8 cellular contexts compared by ENCODE assay signal in the genomic region with DNA sequence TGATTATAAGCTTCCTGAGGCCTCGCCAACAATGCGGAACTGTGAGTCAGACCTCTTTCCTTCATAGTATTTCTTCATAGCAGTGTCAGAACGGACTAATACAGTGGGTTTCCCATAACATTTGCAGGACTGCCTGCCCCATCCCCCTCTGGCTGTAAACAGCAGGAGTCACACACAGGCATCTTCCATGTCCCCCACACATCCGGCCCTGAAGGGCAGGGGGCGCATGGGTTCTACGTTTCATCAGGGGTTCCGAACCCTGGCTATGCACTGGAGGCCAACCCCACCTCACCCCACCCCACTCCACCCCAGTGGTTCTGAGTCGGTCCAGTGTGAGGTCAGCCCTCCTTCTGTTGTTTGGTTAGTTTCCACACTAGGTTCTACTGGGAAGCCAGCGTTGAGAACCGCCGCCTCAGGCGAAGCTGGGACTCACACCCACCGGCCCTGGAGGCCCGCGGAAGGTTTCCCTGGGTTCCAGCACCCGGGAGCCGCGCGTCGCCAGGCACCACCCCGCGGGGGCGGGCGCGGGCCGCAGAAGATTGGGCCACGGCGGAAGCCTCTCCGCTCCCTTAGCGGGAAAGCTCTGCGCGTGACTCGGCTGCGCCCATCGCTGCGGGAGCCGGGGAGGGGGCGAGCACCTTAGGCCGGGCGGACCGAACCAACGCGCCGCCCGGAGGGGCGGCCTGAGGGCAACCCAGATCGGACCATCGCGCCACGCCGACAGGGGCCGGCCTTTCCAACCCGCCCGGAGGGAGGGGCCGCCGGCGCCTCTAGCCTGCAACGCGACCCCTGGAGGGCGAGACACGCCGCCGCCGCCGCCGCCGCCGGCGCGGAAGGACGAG. TPM values are rescaled to one million over a fixed set of nuclear protein-coding genes. Genes with fewer than 3 reads are reported as not detected.
A peak's percentile ranks its signal among the peaks of the same experiment; 100 is the strongest.
DNase-seq lines count a peak whose midpoint lies in the region; ATAC-seq and TF ChIP-seq lines count a peak whose summit lies in the region.

A gene with protein sequence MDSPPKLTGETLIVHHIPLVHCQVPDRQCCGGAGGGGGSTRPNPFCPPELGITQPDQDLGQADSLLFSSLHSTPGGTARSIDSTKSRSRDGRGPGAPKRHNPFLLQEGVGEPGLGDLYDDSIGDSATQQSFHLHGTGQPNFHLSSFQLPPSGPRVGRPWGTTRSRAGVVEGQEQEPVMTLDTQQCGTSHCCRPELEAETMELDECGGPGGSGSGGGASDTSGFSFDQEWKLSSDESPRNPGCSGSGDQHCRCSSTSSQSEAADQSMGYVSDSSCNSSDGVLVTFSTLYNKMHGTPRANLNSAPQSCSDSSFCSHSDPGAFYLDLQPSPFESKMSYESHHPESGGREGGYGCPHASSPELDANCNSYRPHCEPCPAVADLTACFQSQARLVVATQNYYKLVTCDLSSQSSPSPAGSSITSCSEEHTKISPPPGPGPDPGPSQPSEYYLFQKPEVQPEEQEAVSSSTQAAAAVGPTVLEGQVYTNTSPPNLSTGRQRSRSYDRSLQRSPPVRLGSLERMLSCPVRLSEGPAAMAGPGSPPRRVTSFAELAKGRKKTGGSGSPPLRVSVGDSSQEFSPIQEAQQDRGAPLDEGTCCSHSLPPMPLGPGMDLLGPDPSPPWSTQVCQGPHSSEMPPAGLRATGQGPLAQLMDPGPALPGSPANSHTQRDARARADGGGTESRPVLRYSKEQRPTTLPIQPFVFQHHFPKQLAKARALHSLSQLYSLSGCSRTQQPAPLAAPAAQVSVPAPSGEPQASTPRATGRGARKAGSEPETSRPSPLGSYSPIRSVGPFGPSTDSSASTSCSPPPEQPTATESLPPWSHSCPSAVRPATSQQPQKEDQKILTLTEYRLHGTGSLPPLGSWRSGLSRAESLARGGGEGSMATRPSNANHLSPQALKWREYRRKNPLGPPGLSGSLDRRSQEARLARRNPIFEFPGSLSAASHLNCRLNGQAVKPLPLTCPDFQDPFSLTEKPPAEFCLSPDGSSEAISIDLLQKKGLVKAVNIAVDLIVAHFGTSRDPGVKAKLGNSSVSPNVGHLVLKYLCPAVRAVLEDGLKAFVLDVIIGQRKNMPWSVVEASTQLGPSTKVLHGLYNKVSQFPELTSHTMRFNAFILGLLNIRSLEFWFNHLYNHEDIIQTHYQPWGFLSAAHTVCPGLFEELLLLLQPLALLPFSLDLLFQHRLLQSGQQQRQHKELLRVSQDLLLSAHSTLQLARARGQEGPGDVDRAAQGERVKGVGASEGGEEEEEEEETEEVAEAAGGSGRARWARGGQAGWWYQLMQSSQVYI (N-terminal part only) (plus strand): TSS at position 799 of the 842 bp plus-strand sequence. CDS start 56,411 bp downstream, outside the sequence.

- H3K4me1 ChIP-seq in DND-41 (ENCODE audit: insufficient read depth, low read length) (no peaks in the 10 kb centered on the region), OCI-LY7 (ENCODE audit: insufficient read depth, low read length, poor library complexity, severe bottlenecking) (no peaks in the 10 kb centered on the region), subcutaneous abdominal adipose tissue (ENCODE audit: control insufficient read depth in 5 of 5, insufficient read depth in 5 of 5, low read length in 5 of 5) (peaks cover 6 to 50% (median 41%) of the 10 kb centered on the region in 5 donors)

- peaks cover 10 to 17% (median 12%) of the 10 kb centered on the region in 3 donors for H3K4me1 Mint-ChIP-seq in naive B cell

- no peak for DNase-seq in DND-41
- peak; percentile 65 for DNase-seq in HuH-7 (ENCODE audit: low spot score)
- DNase-seq in OCI-LY7 (ENCODE audit: low spot score) = peak; percentile 24
- peak; percentile 24 for DNase-seq in activated gamma-delta T cell (lab: John Stamatoyannopoulos, UW)
- DNase-seq in fibroblast of the conjunctiva (ENCODE audit: low read depth) = peak; percentile 78
- DNase-seq in naive B cell = peak; percentile 36
- no peak for DNase-seq in NAMALWA (ENCODE audit: low spot score)

- H3K27me3 Mint-ChIP-seq in naive B cell = peaks cover 19 to 49% (median 27%) of the 10 kb centered on the region in 3 donors

- CTCF ChIA-PET in OCI-LY7 (lab: Charles Lee; ENCODE audit: unreplicated experiment) = no interaction called here

- peaks cover 0 to 4% (median 0%) of the 10 kb centered on the region in 7 donors for H3K9me3 Mint-ChIP-seq in naive B cell

- ATAC-seq in DND-41 (ENCODE audit: insufficient read depth, low read depth) (no peak), naive B cell (ENCODE audit: low read depth in 2 of 2) (peak; percentile 72 to 73)

- no peaks in the 10 kb centered on the region for H4K20me1 ChIP-seq in DND-41 (ENCODE audit: insufficient read depth, low read length)
- H4K20me1 ChIP-seq in OCI-LY7 (ENCODE audit: insufficient read depth, low read length) = no peaks in the 10 kb centered on the region

- TF ChIP-seq CTCF in DND-41 (IDR thresholded peaks at IDR 0.05; ENCODE audit: borderline replicate concordance, extremely low read depth, low read length, poor library complexity, severe bottlenecking) = no peak
- TF ChIP-seq CTCF in OCI-LY7 (conservative IDR thresholded peaks at IDR 0.05; ENCODE audit: low read length) = 0 out of 2 replicates have a peak, but pooled peaks have one; percentile 16

- H3K4me2 ChIP-seq in DND-41 (ENCODE audit: insufficient read depth, low read length) (no peak within 1 kb of the TSS), OCI-LY7 (ENCODE audit: low read length) (peak within 1 kb of the TSS; percentile 58)

- H3K4me3 ChIP-seq in DND-41 (ENCODE audit: low read depth in 1 of 2, low read length in 2 of 2) (no peak within 1 kb of the TSS), OCI-LY7 (ENCODE audit: low read depth, low read length, poor library complexity, severe bottlenecking) (peak within 1 kb of the TSS; percentile 45), subcutaneous abdominal adipose tissue (ENCODE audit: low read depth in 1 of 5, low read length in 5 of 5) (peak within 1 kb of the TSS; percentile 72 to 97 (median 92))

- H2AFZ ChIP-seq in DND-41 (ENCODE audit: low read depth, low read length) = peak within 1 kb of the TSS; percentile 43; the same call in 1 of the 2 replicates
- H2AFZ ChIP-seq in OCI-LY7 (ENCODE audit: low read length) = peak within 1 kb of the TSS; percentile 60; the same call in 1 of the 2 replicates

- H3K36me3 ChIP-seq in DND-41 (ENCODE audit: insufficient read depth, low read length) = no peaks in the 10 kb centered on the region
- no peaks in the 10 kb centered on the region for H3K36me3 ChIP-seq in OCI-LY7 (ENCODE audit: insufficient read depth, low read length)
- H3K36me3 ChIP-seq in subcutaneous abdominal adipose tissue (ENCODE audit: control insufficient read depth in 5 of 5, insufficient read depth in 5 of 5, low read length in 5 of 5) = no peaks in the 10 kb centered on the region

- no peaks in the 10 kb centered on the region for H3K79me2 ChIP-seq in DND-41 (ENCODE audit: insufficient read depth, low read length)
- H3K79me2 ChIP-seq in OCI-LY7 (ENCODE audit: insufficient read depth, low read depth, low read length) = no peaks in the 10 kb centered on the region

- POLR2A ChIA-PET in OCI-LY7 (lab: Charles Lee) = interaction anchor here (0.5 kb wide), 1 partner anchor 44 kb away, joined by 3 read pairs; no protein-coding TSS in a partner anchor

- intact Hi-C loops in OCI-LY7 (cut with micrococcal nuclease; ENCODE audit: unreplicated experiment) = no loop called here

- H3K27ac ChIP-seq in DND-41 (ENCODE audit: low read length) (no peak within 1 kb of the TSS), OCI-LY7 (ENCODE audit: low read depth, low read length, poor library complexity, severe bottlenecking) (no peak within 1 kb of the TSS), subcutaneous abdominal adipose tissue (ENCODE audit: low read depth, low read length) (peak within 1 kb of the TSS; percentile 97)

- H3K9ac ChIP-seq in DND-41 (ENCODE audit: low read depth, low read length) = no peak within 1 kb of the TSS
- H3K9ac ChIP-seq in subcutaneous abdominal adipose tissue (ENCODE audit: low read length in 5 of 5) = peak within 1 kb of the TSS; percentile 79 to 99 (median 97)

- BruUV-seq in OCI-LY7 (replicated peaks; lab: Mats Ljungman, UMichigan) = no TSS peak

- peak within 1 kb of the TSS; percentile 61 to 91 (median 86) for H3K4me3 Mint-ChIP-seq in naive B cell

- H3K36me3 Mint-ChIP-seq in naive B cell = no peaks in the 10 kb centered on the region

- H3K27ac Mint-ChIP-seq in naive B cell = peak within 1 kb of the TSS in 2 of 6 donors; percentile 70 to 75

- no peaks in the 10 kb centered on the region for H3K9me3 ChIP-seq in DND-41 (ENCODE audit: insufficient read depth, low read length, severe bottlenecking)
- no peaks in the 10 kb centered on the region for H3K9me3 ChIP-seq in OCI-LY7 (ENCODE audit: low read length)
- H3K9me3 ChIP-seq in subcutaneous abdominal adipose tissue (ENCODE audit: control insufficient read depth in 5 of 5, low read length in 5 of 5) = no peaks in the 10 kb centered on the region

- no peaks in the 10 kb centered on the region for H3K9me2 ChIP-seq in OCI-LY7 (ENCODE audit: insufficient read depth, low read length)

- H3K27me3 ChIP-seq in DND-41 (ENCODE audit: insufficient read depth, low read length, poor library complexity) (no peaks in the 10 kb centered on the region), subcutaneous abdominal adipose tissue (ENCODE audit: control insufficient read depth in 5 of 5, insufficient read depth in 4 of 5, low read length in 5 of 5) (no peaks in the 10 kb centered on the region)

RNA-seq across cellular contexts. Expression of the gene that starts here (rescaled TPM):
- not detected in 2 replicates for total RNA-seq in OCI-LY7 (2014; rRNA removed; shearing (Covaris generic))
- total RNA-seq in OCI-LY7 (2022) = not detected in 2 replicates
- not detected for polyA plus RNA-seq in naive B cell (ENCODE audit: low read depth in 6 of 6)

Comparison
In these comparisons a context has a peak if more than half of its experiments do, and no peak if none do; other contexts are left out.
1. Peak in DNase-seq, H3K4me3 ChIP-seq and H3K4me2 ChIP-seq in OCI-LY7; RNA of the gene not detected or under 1 TPM.
2. Peak in DNase-seq and ATAC-seq in naive B cell; RNA of the gene not detected or under 1 TPM.
3. DNase-seq: peak in HuH-7 (single experiment), activated gamma-delta T cell (single experiment) and fibroblast of the conjunctiva (single experiment); none in DND-41 (single experiment) and NAMALWA (single experiment).
4. H3K4me3 ChIP-seq: peak in subcutaneous abdominal adipose tissue (5 of 5); none in DND-41 (0 of 2).